In the genomic region with DNA sequence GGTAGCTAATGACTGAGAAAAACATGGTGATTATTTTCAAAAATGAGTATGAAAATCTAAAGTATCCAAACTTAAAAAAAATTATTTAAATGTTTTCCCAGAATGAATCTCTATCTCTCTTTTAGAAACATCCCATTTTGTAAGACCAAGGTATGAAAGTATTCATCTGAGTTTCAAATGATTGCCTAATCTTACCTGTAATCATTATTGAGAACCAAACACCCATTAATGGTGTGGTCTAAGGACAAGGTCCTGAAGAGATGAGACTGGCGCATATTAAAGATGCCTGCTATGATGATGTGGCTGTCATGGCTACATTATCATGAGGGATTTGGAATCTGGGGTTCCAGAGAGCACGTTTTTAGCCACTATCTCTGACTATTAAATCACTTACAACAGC, we compare ENCODE assay signal across 16 cellular contexts.
A peak's percentile ranks its signal among the peaks of the same experiment; 100 is the strongest.
DNase-seq lines count a peak whose midpoint lies in the region; ATAC-seq, FAIRE-seq and TF ChIP-seq lines count a peak whose summit lies in the region.
"Had no signal": no experiment of that assay in that cellular context is flagged by ENCODE, and none has a peak within 500 bp of the region (broad histone marks: within the 10 kb centered on the region; RNA-seq: fewer than 3 reads in every experiment).

No MANE protein-coding gene starts in this region.

- peak overlapping the region; percentile 91 for H3K27ac Mint-ChIP-seq in astrocyte (ENCODE audit: unreplicated experiment)
- H3K27ac Mint-ChIP-seq in stimulated activated naive B cell treated with anti-CD40 and anti-IgM and Interleukin-4, amounts not matched to agents 10 μg/mL and 1 μg/mL and 100 μg/mL, for 72 hours, result no peak overlapping the region
- H3K27ac Mint-ChIP-seq: activated naive CD4-positive, alpha-beta T cell treated with anti-CD3 and anti-CD28 coated beads for 36 hours; stimulated activated naive CD8-positive, alpha-beta T cell treated with anti-CD3 and anti-CD28 coated beads, Interleukin-15, Interleukin-2, amounts not matched to agents 100 ng/mL and 50 ng/mL, for 24 hours had no signal

- WGBS in smooth muscle cell (ENCODE audit: low lambda C conversion rate), result 52% methylated on average over 2 of the region's 2 CpGs

- DNase-seq in H54 (ENCODE audit: insufficient read length, low spot score) (no peak), astrocyte (ENCODE audit: low read depth) (no peak), keratinocyte (ENCODE audit: low read depth, low spot score) (no peak), smooth muscle cell (lab: John Stamatoyannopoulos, UW; ENCODE audit: unreplicated experiment) (no peak), mesenteric fat pad (ENCODE audit: low spot score) (no peak), AG08395 (ENCODE audit: low spot score) (no peak)
- no peak for DNase-seq in stimulated activated naive B cell treated with anti-CD40 and anti-IgM and Interleukin-4, amounts not matched to agents 10 μg/mL and 1 μg/mL and 100 μg/mL, for 72 hours
- DNase-seq: activated naive CD4-positive, alpha-beta T cell treated with anti-CD3 and anti-CD28 coated beads for 36 hours; caudate nucleus; NCI-H2029 treated with DMSO at 0.1 percent for 48 hours; NCI-H526 treated with DMSO at 0.1 percent for 48 hours; nephron progenitor cell had no signal

- no peaks in the 10 kb centered on the region for H3K79me2 ChIP-seq in astrocyte (ENCODE audit: insufficient read depth, low read length)
- H3K79me2 ChIP-seq in keratinocyte (ENCODE audit: control insufficient read depth, insufficient read depth, low read length), result no peaks in the 10 kb centered on the region
- H3K79me2 ChIP-seq in smooth muscle cell (ENCODE audit: low read depth), result no peaks in the 10 kb centered on the region

- no peaks in the 10 kb centered on the region for H3K27me3 ChIP-seq in astrocyte (ENCODE audit: insufficient read depth, low read length)
- H3K27me3 ChIP-seq in keratinocyte (ENCODE audit: control insufficient read depth, extremely low read depth, insufficient read depth, low read length), result no peaks in the 10 kb centered on the region
- no peaks in the 10 kb centered on the region for H3K27me3 ChIP-seq in smooth muscle cell (ENCODE audit: low read depth)

- TF ChIP-seq CTCF in astrocyte (IDR thresholded peaks at IDR 0.05; ENCODE audit: insufficient read depth, low read depth, low read length), result no peak
- no peak for TF ChIP-seq CTCF in keratinocyte (optimal IDR thresholded peaks at IDR 0.05 in 1 of 3, IDR thresholded peaks at IDR 0.05 in 1 of 3, conservative IDR thresholded peaks at IDR 0.05 in 1 of 3; ENCODE audit: extremely low read depth in 1 of 3, insufficient read depth in 2 of 3, low read length in 3 of 3)
- TF ChIP-seq CTCF in smooth muscle cell (IDR thresholded peaks at IDR 0.05; ENCODE audit: borderline replicate concordance, insufficient read depth, poor library complexity, severe bottlenecking), result no peak

- H3K9ac ChIP-seq in astrocyte (ENCODE audit: low read length) (peak overlapping the region; percentile 67), keratinocyte (ENCODE audit: control insufficient read depth, extremely low read depth, insufficient read depth, low read length) (peak overlapping the region; percentile 64), smooth muscle cell (ENCODE audit: low read depth) (peak overlapping the region; percentile 70)

- peaks cover 26% of the 10 kb centered on the region for H3F3A ChIP-seq in smooth muscle cell (ENCODE audit: low read depth)

- peaks cover 1% of the 10 kb centered on the region for H3K36me3 Mint-ChIP-seq in astrocyte (ENCODE audit: low read depth, unreplicated experiment)
- peaks cover 0 to 4% of the 10 kb centered on the region in 2 donors for H3K36me3 Mint-ChIP-seq in stimulated activated naive B cell treated with anti-CD40 and anti-IgM and Interleukin-4, amounts not matched to agents 10 μg/mL and 1 μg/mL and 100 μg/mL, for 72 hours

- ATAC-seq in GM21367 (IDR thresholded peaks at IDR 0.05; ENCODE audit: unreplicated experiment), result no peak
- ATAC-seq in stimulated activated naive B cell treated with anti-CD40 and anti-IgM and Interleukin-4, amounts not matched to agents 10 μg/mL and 1 μg/mL and 100 μg/mL, for 72 hours (replicated peaks), result no peak
- ATAC-seq: left lobe of liver, sciatic nerve had no signal

- peaks cover 32% of the 10 kb centered on the region for H3K4me1 Mint-ChIP-seq in astrocyte (ENCODE audit: low read depth, unreplicated experiment)
- H3K4me1 Mint-ChIP-seq in stimulated activated naive B cell treated with anti-CD40 and anti-IgM and Interleukin-4, amounts not matched to agents 10 μg/mL and 1 μg/mL and 100 μg/mL, for 72 hours, result no peaks in the 10 kb centered on the region

- H3K27ac ChIP-seq in astrocyte (ENCODE audit: low read depth, low read length) (peak overlapping the region; percentile 88), keratinocyte (ENCODE audit: control insufficient read depth, insufficient read depth, low read length) (peak overlapping the region; percentile 93), smooth muscle cell (ENCODE audit: low read depth) (peak overlapping the region; percentile 96)

- H3K4me3 ChIP-seq in astrocyte (ENCODE audit: insufficient read depth, low read depth, low read length) (peak overlapping the region; percentile 13), keratinocyte (ENCODE audit: control insufficient read depth in 2 of 3, extremely low read depth in 1 of 3, insufficient read depth in 2 of 3, low read depth in 1 of 3, low read length in 3 of 3) (peak overlapping the region in 2 of 3 experiments; percentile 50 to 61), smooth muscle cell (no peak overlapping the region)

- no peaks in the 10 kb centered on the region for H4K20me1 ChIP-seq in astrocyte (ENCODE audit: insufficient read depth, low read length)
- no peaks in the 10 kb centered on the region for H4K20me1 ChIP-seq in keratinocyte (ENCODE audit: control insufficient read depth, extremely low read depth, insufficient read depth, low read length)
- no peaks in the 10 kb centered on the region for H4K20me1 ChIP-seq in smooth muscle cell (ENCODE audit: low read depth)

- no peaks in the 10 kb centered on the region for H3K36me3 ChIP-seq in astrocyte (ENCODE audit: insufficient read depth, low read length)
- peaks cover 0 to 2% of the 10 kb centered on the region in 2 experiments for H3K36me3 ChIP-seq in keratinocyte (ENCODE audit: control insufficient read depth in 2 of 2, extremely low read depth in 1 of 2, insufficient read depth in 2 of 2, low read length in 2 of 2)
- H3K36me3 ChIP-seq in smooth muscle cell (ENCODE audit: low read depth), result no peaks in the 10 kb centered on the region

- no peaks in the 10 kb centered on the region for H3K27me3 Mint-ChIP-seq in astrocyte (ENCODE audit: low read depth, unreplicated experiment)
- H3K27me3 Mint-ChIP-seq in stimulated activated naive B cell treated with anti-CD40 and anti-IgM and Interleukin-4, amounts not matched to agents 10 μg/mL and 1 μg/mL and 100 μg/mL, for 72 hours, result no peaks in the 10 kb centered on the region
- H3K27me3 Mint-ChIP-seq: stimulated activated naive CD8-positive, alpha-beta T cell treated with anti-CD3 and anti-CD28 coated beads, Interleukin-15, Interleukin-2, amounts not matched to agents 100 ng/mL and 50 ng/mL, for 24 hours had no signal

- H3K9me3 Mint-ChIP-seq in astrocyte (ENCODE audit: unreplicated experiment), result no peaks in the 10 kb centered on the region
- no peaks in the 10 kb centered on the region for H3K9me3 Mint-ChIP-seq in stimulated activated naive B cell treated with anti-CD40 and anti-IgM and Interleukin-4, amounts not matched to agents 10 μg/mL and 1 μg/mL and 100 μg/mL, for 72 hours
- H3K9me3 Mint-ChIP-seq: activated naive CD4-positive, alpha-beta T cell treated with anti-CD3 and anti-CD28 coated beads for 36 hours; nephron progenitor cell; stimulated activated naive CD8-positive, alpha-beta T cell treated with anti-CD3 and anti-CD28 coated beads, Interleukin-15, Interleukin-2, amounts not matched to agents 100 ng/mL and 50 ng/mL, for 24 hours had no signal

- H3K4me2 ChIP-seq in astrocyte (ENCODE audit: low read length) (peak overlapping the region; percentile 65), keratinocyte (ENCODE audit: control insufficient read depth, extremely low read depth, insufficient read depth, low read depth, low read length) (peak overlapping the region; percentile 91), smooth muscle cell (peak overlapping the region; percentile 77)

- no peaks in the 10 kb centered on the region for H3K9me1 ChIP-seq in keratinocyte (ENCODE audit: control insufficient read depth, extremely low read depth, insufficient read depth, low read length)

- dilution Hi-C loops in keratinocyte (cut with MboI; ENCODE audit: extremely low pct_ligation_motif_present, low sequenced_read_pairs), result no loop called here

- H3K9me3 ChIP-seq in astrocyte (ENCODE audit: insufficient read depth, low read depth, low read length) (no peaks in the 10 kb centered on the region), keratinocyte (ENCODE audit: control insufficient read depth, low read depth, low read length) (no peaks in the 10 kb centered on the region), smooth muscle cell (replicated peaks; ENCODE audit: low read depth) (no peaks in the 10 kb centered on the region)

- H3K4me1 ChIP-seq in astrocyte (ENCODE audit: insufficient read depth, low read length) (peaks cover 35% of the 10 kb centered on the region), keratinocyte (ENCODE audit: control insufficient read depth, extremely low read depth, insufficient read depth, low read length) (peaks cover 25% of the 10 kb centered on the region), smooth muscle cell (ENCODE audit: low read depth) (peaks cover 32% of the 10 kb centered on the region)

- TF ChIP-seq POLR2A in H54 (IDR thresholded peaks at IDR 0.05; ENCODE audit: low read depth, low read length), result no peak

- peak overlapping the region; percentile 29 for H3K4me3 Mint-ChIP-seq in astrocyte (ENCODE audit: unreplicated experiment)
- no peak overlapping the region for H3K4me3 Mint-ChIP-seq in stimulated activated naive B cell treated with anti-CD40 and anti-IgM and Interleukin-4, amounts not matched to agents 10 μg/mL and 1 μg/mL and 100 μg/mL, for 72 hours
- H3K4me3 Mint-ChIP-seq: activated naive CD4-positive, alpha-beta T cell treated with anti-CD3 and anti-CD28 coated beads for 36 hours; nephron progenitor cell; stimulated activated naive CD8-positive, alpha-beta T cell treated with anti-CD3 and anti-CD28 coated beads, Interleukin-15, Interleukin-2, amounts not matched to agents 100 ng/mL and 50 ng/mL, for 24 hours had no signal

- no peak overlapping the region for H2AFZ ChIP-seq in astrocyte (ENCODE audit: low read depth, low read length)
- H2AFZ ChIP-seq in keratinocyte (ENCODE audit: control insufficient read depth, low read length), result peak overlapping the region; percentile 10
- no peak overlapping the region for H2AFZ ChIP-seq in smooth muscle cell (ENCODE audit: low read depth)

- FAIRE-seq in H54 (lab: Jason Lieb, UNC) (peak; percentile 73), astrocyte (lab: Jason Lieb, UNC) (no peak), keratinocyte (lab: Jason Lieb, UNC) (no peak)
